1 cellular context compared by ENCODE assay signal in genomic region chr20:3801299-3801698, GRCh38.
TF ChIP-seq lines count a peak whose summit lies in the region.

No MANE protein-coding gene starts in this region.

TF ChIP-seq in HCT116, 20 proteins besides CTCF, POLR2A, EP300 and RAD21:
- no peak for TF ChIP-seq ZBTB33 (IDR thresholded peaks at IDR 0.05; ENCODE audit: extremely low read depth, insufficient replicate concordance, low read length)
- no peak for TF ChIP-seq CBX3 (IDR thresholded peaks at IDR 0.05; ENCODE audit: low read depth)
- TF ChIP-seq EGR1 (IDR thresholded peaks at IDR 0.05; ENCODE audit: low read depth), result no peak
- no peak for TF ChIP-seq TCF7L2 (IDR thresholded peaks at IDR 0.05; ENCODE audit: borderline replicate concordance, extremely low read depth, insufficient read depth, insufficient read length)
- no peak for TF ChIP-seq SP1 (IDR thresholded peaks at IDR 0.05; ENCODE audit: low read depth)
- no peak for TF ChIP-seq ATF3 (IDR thresholded peaks at IDR 0.05)
- TF ChIP-seq, protein P1, sequence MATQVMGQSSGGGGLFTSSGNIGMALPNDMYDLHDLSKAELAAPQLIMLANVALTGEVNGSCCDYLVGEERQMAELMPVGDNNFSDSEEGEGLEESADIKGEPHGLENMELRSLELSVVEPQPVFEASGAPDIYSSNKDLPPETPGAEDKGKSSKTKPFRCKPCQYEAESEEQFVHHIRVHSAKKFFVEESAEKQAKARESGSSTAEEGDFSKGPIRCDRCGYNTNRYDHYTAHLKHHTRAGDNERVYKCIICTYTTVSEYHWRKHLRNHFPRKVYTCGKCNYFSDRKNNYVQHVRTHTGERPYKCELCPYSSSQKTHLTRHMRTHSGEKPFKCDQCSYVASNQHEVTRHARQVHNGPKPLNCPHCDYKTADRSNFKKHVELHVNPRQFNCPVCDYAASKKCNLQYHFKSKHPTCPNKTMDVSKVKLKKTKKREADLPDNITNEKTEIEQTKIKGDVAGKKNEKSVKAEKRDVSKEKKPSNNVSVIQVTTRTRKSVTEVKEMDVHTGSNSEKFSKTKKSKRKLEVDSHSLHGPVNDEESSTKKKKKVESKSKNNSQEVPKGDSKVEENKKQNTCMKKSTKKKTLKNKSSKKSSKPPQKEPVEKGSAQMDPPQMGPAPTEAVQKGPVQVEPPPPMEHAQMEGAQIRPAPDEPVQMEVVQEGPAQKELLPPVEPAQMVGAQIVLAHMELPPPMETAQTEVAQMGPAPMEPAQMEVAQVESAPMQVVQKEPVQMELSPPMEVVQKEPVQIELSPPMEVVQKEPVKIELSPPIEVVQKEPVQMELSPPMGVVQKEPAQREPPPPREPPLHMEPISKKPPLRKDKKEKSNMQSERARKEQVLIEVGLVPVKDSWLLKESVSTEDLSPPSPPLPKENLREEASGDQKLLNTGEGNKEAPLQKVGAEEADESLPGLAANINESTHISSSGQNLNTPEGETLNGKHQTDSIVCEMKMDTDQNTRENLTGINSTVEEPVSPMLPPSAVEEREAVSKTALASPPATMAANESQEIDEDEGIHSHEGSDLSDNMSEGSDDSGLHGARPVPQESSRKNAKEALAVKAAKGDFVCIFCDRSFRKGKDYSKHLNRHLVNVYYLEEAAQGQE (IDR thresholded peaks at IDR 0.05; ENCODE audit: low read depth), result no peak
- TF ChIP-seq EZH2phosphoT487 (IDR thresholded peaks at IDR 0.05; ENCODE audit: borderline replicate concordance), result no peak
- TF ChIP-seq ELF1 (IDR thresholded peaks at IDR 0.05; ENCODE audit: borderline replicate concordance, low read depth), result no peak
- TF ChIP-seq CEBPB (IDR thresholded peaks at IDR 0.05; ENCODE audit: low read depth), result no peak
- no peak for TF ChIP-seq YY1 (IDR thresholded peaks at IDR 0.05; ENCODE audit: extremely low read depth, insufficient replicate concordance, low read depth, low read length)
- TF ChIP-seq POLR2AphosphoS5 (IDR thresholded peaks at IDR 0.05; ENCODE audit: low read depth, low read length), result no peak; the same call in 1 of the 2 replicates
- no peak for TF ChIP-seq FOSL1 (IDR thresholded peaks at IDR 0.05; ENCODE audit: low read depth)
- TF ChIP-seq MAX (IDR thresholded peaks at IDR 0.05), result no peak
- TF ChIP-seq ZFX (IDR thresholded peaks at IDR 0.05), result no peak
- TF ChIP-seq SRF (IDR thresholded peaks at IDR 0.05; ENCODE audit: low read depth), result no peak
- no peak for TF ChIP-seq ZNF274 (IDR thresholded peaks at IDR 0.05; ENCODE audit: low read depth, low read length)
- TF ChIP-seq EZH2 (IDR thresholded peaks at IDR 0.05), result no peak
